ENCODE assay signal across 1 cellular context in genomic region chr16:14070877-14071575, GRCh38.
A peak's percentile ranks its signal among the peaks of the same experiment; 100 is the strongest.
TF ChIP-seq lines count a peak whose summit lies in the region.

Gene MRTFB, plus strand, starts transcription at chr16:14071319. Its CDS starts 69,288 bp downstream, at chr16:14140607.

TF ChIP-seq in HEK293, 187 proteins besides CTCF, POLR2A, EP300 and RAD21 (continued from another document and continues in another):
- TF ChIP-seq, protein P1, sequence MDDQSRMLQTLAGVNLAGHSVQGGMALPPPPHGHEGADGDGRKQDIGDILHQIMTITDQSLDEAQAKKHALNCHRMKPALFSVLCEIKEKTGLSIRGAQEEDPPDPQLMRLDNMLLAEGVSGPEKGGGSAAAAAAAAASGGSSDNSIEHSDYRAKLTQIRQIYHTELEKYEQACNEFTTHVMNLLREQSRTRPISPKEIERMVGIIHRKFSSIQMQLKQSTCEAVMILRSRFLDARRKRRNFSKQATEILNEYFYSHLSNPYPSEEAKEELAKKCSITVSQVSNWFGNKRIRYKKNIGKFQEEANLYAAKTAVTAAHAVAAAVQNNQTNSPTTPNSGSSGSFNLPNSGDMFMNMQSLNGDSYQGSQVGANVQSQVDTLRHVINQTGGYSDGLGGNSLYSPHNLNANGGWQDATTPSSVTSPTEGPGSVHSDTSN (CRISPR knock-in tag; IDR thresholded peaks at IDR 0.05), result 0 out of 2 replicates have a peak, but pooled peaks have one; percentile 16
- TF ChIP-seq YY1 (tag by site-specific recombination; IDR thresholded peaks at IDR 0.05), result peak; percentile 75
- TF ChIP-seq ZNF670 (tag by site-specific recombination; IDR thresholded peaks at IDR 0.05; ENCODE audit: low read depth), result no peak
- no peak for TF ChIP-seq GLI2 (tag by site-specific recombination; IDR thresholded peaks at IDR 0.05; ENCODE audit: borderline replicate concordance, low read depth)
- TF ChIP-seq ZBTB17 (tag by site-specific recombination; IDR thresholded peaks at IDR 0.05), result peak; percentile 70
- TF ChIP-seq ZBTB7A (tag by site-specific recombination; IDR thresholded peaks at IDR 0.05; ENCODE audit: low read depth), result peak; percentile 85
- TF ChIP-seq ZNF600 (tag by site-specific recombination; IDR thresholded peaks at IDR 0.05), result no peak
- no peak for TF ChIP-seq ZNF24 (tag by site-specific recombination; IDR thresholded peaks at IDR 0.05)
- no peak for TF ChIP-seq ZNF654 (tag by site-specific recombination; IDR thresholded peaks at IDR 0.05; ENCODE audit: low read depth)
- TF ChIP-seq SP3 (tag by site-specific recombination; IDR thresholded peaks at IDR 0.05), result peak; percentile 77
- TF ChIP-seq YY2 (tag by site-specific recombination; IDR thresholded peaks at IDR 0.05), result no peak
- TF ChIP-seq ZFP69B (tag by site-specific recombination; IDR thresholded peaks at IDR 0.05), result 0 out of 2 replicates have a peak, but pooled peaks have one; percentile 16
- no peak; the same call in 1 of the 2 replicates for TF ChIP-seq GLIS1 (tag by site-specific recombination; IDR thresholded peaks at IDR 0.05)
- no peak for TF ChIP-seq KLF7 (tag by site-specific recombination; IDR thresholded peaks at IDR 0.05; ENCODE audit: borderline replicate concordance)
- TF ChIP-seq ZNF701 (tag by site-specific recombination; IDR thresholded peaks at IDR 0.05), result no peak
- no peak for TF ChIP-seq ZNF621 (tag by site-specific recombination; IDR thresholded peaks at IDR 0.05)
- no peak for TF ChIP-seq ZNF677 (tag by site-specific recombination; IDR thresholded peaks at IDR 0.05)
- no peak for TF ChIP-seq ZNF302 (tag by site-specific recombination; IDR thresholded peaks at IDR 0.05; ENCODE audit: low read depth)
- no peak for TF ChIP-seq ZNF19 (tag by site-specific recombination; IDR thresholded peaks at IDR 0.05; ENCODE audit: low read depth)
- TF ChIP-seq ZNF311 (tag by site-specific recombination; IDR thresholded peaks at IDR 0.05; ENCODE audit: borderline replicate concordance), result no peak
- no peak; the same call in 1 of the 2 replicates for TF ChIP-seq ZNF501 (tag by site-specific recombination; IDR thresholded peaks at IDR 0.05)
- no peak for TF ChIP-seq ZBTB1 (tag by site-specific recombination; IDR thresholded peaks at IDR 0.05)
- no peak for TF ChIP-seq ZNF184 (tag by site-specific recombination; IDR thresholded peaks at IDR 0.05)
- TF ChIP-seq ZNF148 (tag by site-specific recombination; IDR thresholded peaks at IDR 0.05; ENCODE audit: borderline replicate concordance), result no peak
- TF ChIP-seq ZNF394 (tag by site-specific recombination; IDR thresholded peaks at IDR 0.05; ENCODE audit: borderline replicate concordance), result no peak; the same call in 1 of the 2 replicates
- TF ChIP-seq ZNF837 (tag by site-specific recombination; IDR thresholded peaks at IDR 0.05), result no peak
- no peak for TF ChIP-seq ZSCAN5A (tag by site-specific recombination; IDR thresholded peaks at IDR 0.05)
- peak; percentile 86; the same call in 1 of the 2 replicates for TF ChIP-seq KLF16 (tag by site-specific recombination; IDR thresholded peaks at IDR 0.05)
- no peak for TF ChIP-seq ZNF707 (tag by site-specific recombination; IDR thresholded peaks at IDR 0.05)
- TF ChIP-seq ZNF221 (tag by site-specific recombination; IDR thresholded peaks at IDR 0.05; ENCODE audit: borderline replicate concordance), result no peak
- peak; percentile 59 for TF ChIP-seq ZIC2 (tag by site-specific recombination; IDR thresholded peaks at IDR 0.05)
- TF ChIP-seq ZNF513 (tag by site-specific recombination; IDR thresholded peaks at IDR 0.05), result no peak
- TF ChIP-seq ZXDB (tag by site-specific recombination; IDR thresholded peaks at IDR 0.05), result peak; percentile 86
- no peak for TF ChIP-seq ATF2 (tag by site-specific recombination; IDR thresholded peaks at IDR 0.05; ENCODE audit: low read depth)
- TF ChIP-seq ZNF132 (tag by site-specific recombination; IDR thresholded peaks at IDR 0.05; ENCODE audit: borderline replicate concordance), result no peak
- 0 out of 2 replicates have a peak, but pooled peaks have one; percentile 37 for TF ChIP-seq ZFP37 (tag by site-specific recombination; IDR thresholded peaks at IDR 0.05)
- TF ChIP-seq TRIM28 (IDR thresholded peaks at IDR 0.05; ENCODE audit: borderline replicate concordance, low read length), result no peak
- TF ChIP-seq SP7 (tag by site-specific recombination; IDR thresholded peaks at IDR 0.05), result peak; percentile 48; the same call in 1 of the 2 replicates
- no peak for TF ChIP-seq ZSCAN4 (tag by site-specific recombination; IDR thresholded peaks at IDR 0.05)
- TF ChIP-seq KLF8 (tag by site-specific recombination; IDR thresholded peaks at IDR 0.05), result peak; percentile 81; the same call in 1 of the 2 replicates
- TF ChIP-seq PRDM1 (tag by site-specific recombination; IDR thresholded peaks at IDR 0.05), result no peak
- TF ChIP-seq, protein P2, sequence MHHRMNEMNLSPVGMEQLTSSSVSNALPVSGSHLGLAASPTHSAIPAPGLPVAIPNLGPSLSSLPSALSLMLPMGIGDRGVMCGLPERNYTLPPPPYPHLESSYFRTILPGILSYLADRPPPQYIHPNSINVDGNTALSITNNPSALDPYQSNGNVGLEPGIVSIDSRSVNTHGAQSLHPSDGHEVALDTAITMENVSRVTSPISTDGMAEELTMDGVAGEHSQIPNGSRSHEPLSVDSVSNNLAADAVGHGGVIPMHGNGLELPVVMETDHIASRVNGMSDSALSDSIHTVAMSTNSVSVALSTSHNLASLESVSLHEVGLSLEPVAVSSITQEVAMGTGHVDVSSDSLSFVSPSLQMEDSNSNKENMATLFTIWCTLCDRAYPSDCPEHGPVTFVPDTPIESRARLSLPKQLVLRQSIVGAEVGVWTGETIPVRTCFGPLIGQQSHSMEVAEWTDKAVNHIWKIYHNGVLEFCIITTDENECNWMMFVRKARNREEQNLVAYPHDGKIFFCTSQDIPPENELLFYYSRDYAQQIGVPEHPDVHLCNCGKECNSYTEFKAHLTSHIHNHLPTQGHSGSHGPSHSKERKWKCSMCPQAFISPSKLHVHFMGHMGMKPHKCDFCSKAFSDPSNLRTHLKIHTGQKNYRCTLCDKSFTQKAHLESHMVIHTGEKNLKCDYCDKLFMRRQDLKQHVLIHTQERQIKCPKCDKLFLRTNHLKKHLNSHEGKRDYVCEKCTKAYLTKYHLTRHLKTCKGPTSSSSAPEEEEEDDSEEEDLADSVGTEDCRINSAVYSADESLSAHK (tag by site-specific recombination; IDR thresholded peaks at IDR 0.05), result no peak
- no peak for TF ChIP-seq ZBTB8A (tag by site-specific recombination; IDR thresholded peaks at IDR 0.05)
- 0 out of 2 replicates have a peak, but pooled peaks have one; percentile 21 for TF ChIP-seq ZNF660 (tag by site-specific recombination; IDR thresholded peaks at IDR 0.05)
- TF ChIP-seq, protein P3, sequence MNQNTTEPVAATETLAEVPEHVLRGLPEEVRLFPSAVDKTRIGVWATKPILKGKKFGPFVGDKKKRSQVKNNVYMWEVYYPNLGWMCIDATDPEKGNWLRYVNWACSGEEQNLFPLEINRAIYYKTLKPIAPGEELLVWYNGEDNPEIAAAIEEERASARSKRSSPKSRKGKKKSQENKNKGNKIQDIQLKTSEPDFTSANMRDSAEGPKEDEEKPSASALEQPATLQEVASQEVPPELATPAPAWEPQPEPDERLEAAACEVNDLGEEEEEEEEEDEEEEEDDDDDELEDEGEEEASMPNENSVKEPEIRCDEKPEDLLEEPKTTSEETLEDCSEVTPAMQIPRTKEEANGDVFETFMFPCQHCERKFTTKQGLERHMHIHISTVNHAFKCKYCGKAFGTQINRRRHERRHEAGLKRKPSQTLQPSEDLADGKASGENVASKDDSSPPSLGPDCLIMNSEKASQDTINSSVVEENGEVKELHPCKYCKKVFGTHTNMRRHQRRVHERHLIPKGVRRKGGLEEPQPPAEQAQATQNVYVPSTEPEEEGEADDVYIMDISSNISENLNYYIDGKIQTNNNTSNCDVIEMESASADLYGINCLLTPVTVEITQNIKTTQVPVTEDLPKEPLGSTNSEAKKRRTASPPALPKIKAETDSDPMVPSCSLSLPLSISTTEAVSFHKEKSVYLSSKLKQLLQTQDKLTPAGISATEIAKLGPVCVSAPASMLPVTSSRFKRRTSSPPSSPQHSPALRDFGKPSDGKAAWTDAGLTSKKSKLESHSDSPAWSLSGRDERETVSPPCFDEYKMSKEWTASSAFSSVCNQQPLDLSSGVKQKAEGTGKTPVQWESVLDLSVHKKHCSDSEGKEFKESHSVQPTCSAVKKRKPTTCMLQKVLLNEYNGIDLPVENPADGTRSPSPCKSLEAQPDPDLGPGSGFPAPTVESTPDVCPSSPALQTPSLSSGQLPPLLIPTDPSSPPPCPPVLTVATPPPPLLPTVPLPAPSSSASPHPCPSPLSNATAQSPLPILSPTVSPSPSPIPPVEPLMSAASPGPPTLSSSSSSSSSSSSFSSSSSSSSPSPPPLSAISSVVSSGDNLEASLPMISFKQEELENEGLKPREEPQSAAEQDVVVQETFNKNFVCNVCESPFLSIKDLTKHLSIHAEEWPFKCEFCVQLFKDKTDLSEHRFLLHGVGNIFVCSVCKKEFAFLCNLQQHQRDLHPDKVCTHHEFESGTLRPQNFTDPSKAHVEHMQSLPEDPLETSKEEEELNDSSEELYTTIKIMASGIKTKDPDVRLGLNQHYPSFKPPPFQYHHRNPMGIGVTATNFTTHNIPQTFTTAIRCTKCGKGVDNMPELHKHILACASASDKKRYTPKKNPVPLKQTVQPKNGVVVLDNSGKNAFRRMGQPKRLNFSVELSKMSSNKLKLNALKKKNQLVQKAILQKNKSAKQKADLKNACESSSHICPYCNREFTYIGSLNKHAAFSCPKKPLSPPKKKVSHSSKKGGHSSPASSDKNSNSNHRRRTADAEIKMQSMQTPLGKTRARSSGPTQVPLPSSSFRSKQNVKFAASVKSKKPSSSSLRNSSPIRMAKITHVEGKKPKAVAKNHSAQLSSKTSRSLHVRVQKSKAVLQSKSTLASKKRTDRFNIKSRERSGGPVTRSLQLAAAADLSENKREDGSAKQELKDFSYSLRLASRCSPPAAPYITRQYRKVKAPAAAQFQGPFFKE (tag by site-specific recombination; IDR thresholded peaks at IDR 0.05; ENCODE audit: borderline replicate concordance), result no peak
- TF ChIP-seq ZNF585B (tag by site-specific recombination; IDR thresholded peaks at IDR 0.05), result no peak
- TF ChIP-seq ZNF664 (tag by site-specific recombination; IDR thresholded peaks at IDR 0.05), result no peak
- peak; percentile 58 for TF ChIP-seq GLIS2 (tag by site-specific recombination; IDR thresholded peaks at IDR 0.05)
- TF ChIP-seq ZNF792 (tag by site-specific recombination; IDR thresholded peaks at IDR 0.05), result no peak
- TF ChIP-seq ZNF555 (tag by site-specific recombination; conservative IDR thresholded peaks at IDR 0.05), result no peak
- TF ChIP-seq ZNF596 (tag by site-specific recombination; IDR thresholded peaks at IDR 0.05), result no peak; the same call in 1 of the 2 replicates
